1 cellular context compared by ENCODE assay signal in genomic region chr10:75197906-75198305, GRCh38.
TF ChIP-seq lines count a peak whose summit lies in the region.

No MANE protein-coding gene starts in this region.

TF ChIP-seq in IMR-90, 13 proteins besides CTCF, POLR2A, EP300 and RAD21 (continued from another document):
- TF ChIP-seq, protein P1, sequence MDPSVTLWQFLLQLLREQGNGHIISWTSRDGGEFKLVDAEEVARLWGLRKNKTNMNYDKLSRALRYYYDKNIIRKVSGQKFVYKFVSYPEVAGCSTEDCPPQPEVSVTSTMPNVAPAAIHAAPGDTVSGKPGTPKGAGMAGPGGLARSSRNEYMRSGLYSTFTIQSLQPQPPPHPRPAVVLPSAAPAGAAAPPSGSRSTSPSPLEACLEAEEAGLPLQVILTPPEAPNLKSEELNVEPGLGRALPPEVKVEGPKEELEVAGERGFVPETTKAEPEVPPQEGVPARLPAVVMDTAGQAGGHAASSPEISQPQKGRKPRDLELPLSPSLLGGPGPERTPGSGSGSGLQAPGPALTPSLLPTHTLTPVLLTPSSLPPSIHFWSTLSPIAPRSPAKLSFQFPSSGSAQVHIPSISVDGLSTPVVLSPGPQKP (IDR thresholded peaks at IDR 0.05; ENCODE audit: borderline replicate concordance, low read depth, low read length), result no peak
- no peak for TF ChIP-seq RCOR1 (IDR thresholded peaks at IDR 0.05; ENCODE audit: insufficient replicate concordance, low read length)
- no peak for TF ChIP-seq NFE2L2 (IDR thresholded peaks at IDR 0.05; ENCODE audit: low read depth, low read length)
- TF ChIP-seq CEBPB (IDR thresholded peaks at IDR 0.05; ENCODE audit: low read depth, low read length), result no peak
- no peak for TF ChIP-seq BHLHE40 (IDR thresholded peaks at IDR 0.05; ENCODE audit: low read depth, low read length)
